21 cellular contexts compared by ENCODE assay signal in the genomic region with DNA sequence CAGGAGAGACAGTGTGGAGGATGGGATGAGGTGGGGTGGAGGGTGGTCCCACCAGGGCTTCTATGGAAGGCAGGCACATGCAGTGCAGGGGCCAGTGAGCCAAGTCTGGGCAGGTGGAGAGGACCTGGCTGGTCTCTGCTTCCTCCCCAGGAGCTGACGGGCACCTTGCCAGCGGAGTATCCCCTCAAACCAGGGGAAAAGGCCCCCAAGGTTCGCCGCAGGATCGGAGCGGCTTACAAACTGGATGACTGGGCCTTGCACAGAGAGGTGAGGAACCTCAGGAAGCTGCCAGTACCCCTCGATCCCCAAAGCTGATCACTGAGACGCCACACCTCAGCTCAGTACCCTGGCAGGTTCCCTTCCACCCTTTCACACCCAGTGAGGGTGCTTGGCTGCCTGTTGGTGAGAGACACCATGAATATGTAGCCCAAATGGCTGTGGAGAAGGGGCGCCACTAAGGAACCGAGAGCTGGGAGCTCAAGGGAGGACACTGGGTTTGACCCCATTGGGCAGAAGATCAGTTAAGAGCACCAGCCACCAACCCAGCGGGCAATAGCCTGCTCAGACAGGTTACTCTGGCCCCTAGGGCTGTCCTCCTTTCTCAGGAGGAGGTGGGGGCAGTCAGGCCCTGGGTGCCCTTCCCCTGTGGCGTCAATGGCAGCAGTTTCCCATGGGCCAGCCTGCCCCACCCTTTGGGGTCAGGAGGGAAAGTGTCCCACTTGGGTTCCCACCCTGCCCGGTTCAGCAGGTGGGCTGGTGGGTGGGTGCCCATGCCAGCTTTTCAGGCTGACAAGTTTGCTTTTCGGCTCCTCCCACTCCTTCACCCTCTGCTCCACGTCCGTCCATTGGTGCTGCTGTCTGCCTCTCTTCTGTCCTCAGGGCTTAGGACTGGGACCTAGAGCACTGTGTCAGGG. TPM values are rescaled to one million over a fixed set of nuclear protein-coding genes. Genes with fewer than 3 reads are reported as not detected.
"Had no signal": no experiment of that assay in that cellular context is flagged by ENCODE, and none has a peak within 500 bp of the region (broad histone marks: within the 10 kb centered on the region; RNA-seq: fewer than 3 reads in every experiment).

No MANE protein-coding gene starts in this region.

- H3K4me3 Mint-ChIP-seq: naive thymus-derived CD8-positive, alpha-beta T cell; T-helper 2 cell treated with Interferon-gamma antibody and Interleukin-4, amounts not matched to agents 5 μg/mL and 100 μg/mL, for 36 hours had no signal

- ATAC-seq: activated CD4-positive, CD25-positive, alpha-beta regulatory T cell treated with anti-CD3 and anti-CD28 coated beads, Interleukin-2, amount 50 U/mL, for 24 hours; naive thymus-derived CD8-positive, alpha-beta T cell; stimulated activated naive CD8-positive, alpha-beta T cell treated with anti-CD3 and anti-CD28 coated beads, Interleukin-15, Interleukin-2, amounts not matched to agents 100 U/mL and 50 U/mL, for 24 hours; upper lobe of right lung had no signal

- H3K4me3 ChIP-seq: adrenal gland, cardiac muscle cell, colonic mucosa, esophagus squamous epithelium, left ventricle myocardium inferior, skin epidermis, upper lobe of right lung had no signal

- H3K36me3 ChIP-seq: adrenal gland, cardiac muscle cell, left ventricle myocardium inferior, upper lobe of right lung had no signal

- H3K27ac Mint-ChIP-seq: T-helper 2 cell treated with Interferon-gamma antibody and Interleukin-4, amounts not matched to agents 5 μg/mL and 100 μg/mL, for 36 hours had no signal

- H3K4me1 ChIP-seq: adrenal gland, left ventricle myocardium inferior, upper lobe of right lung had no signal

- H3K27me3 ChIP-seq: adrenal gland, cardiac muscle cell, colonic mucosa, esophagus squamous epithelium, upper lobe of right lung had no signal

- H3K36me3 Mint-ChIP-seq: naive thymus-derived CD8-positive, alpha-beta T cell had no signal

- DNase-seq: activated CD4-positive, alpha-beta T cell treated with anti-CD3 and anti-CD28 coated beads, Interleukin-2, amount 50 U/mL, for 1 hour; activated naive CD4-positive, alpha-beta T cell treated with anti-CD3 and anti-CD28 coated beads, Interleukin-2, amount 50 U/mL, for 16 hours; adrenal gland; colonic mucosa; esophagus squamous epithelium; hypothalamus; left ventricle myocardium inferior; mesenchymal stem cell; naive thymus-derived CD8-positive, alpha-beta T cell; stimulated activated CD4-positive, alpha-beta T cell treated with anti-CD3 and anti-CD28 coated beads, Interleukin-4, amount 100 ng/mL, for 4 hours; stimulated activated CD8-positive, alpha-beta memory T cell treated with anti-CD3 and anti-CD28 coated beads, Interleukin-4, amount 100 ng/mL, for 48 hours; stimulated activated naive CD8-positive, alpha-beta T cell treated with anti-CD3 and anti-CD28 coated beads, Interleukin-15, Interleukin-2, amounts not matched to agents 100 U/mL and 50 U/mL, for 24 hours; upper lobe of right lung had no signal

- H3K9me3 ChIP-seq: adrenal gland, colonic mucosa, esophagus squamous epithelium, left ventricle myocardium inferior, upper lobe of right lung had no signal

- H3K9me3 Mint-ChIP-seq: naive thymus-derived CD8-positive, alpha-beta T cell; T-helper 2 cell treated with Interferon-gamma antibody and Interleukin-4, amounts not matched to agents 5 μg/mL and 100 μg/mL, for 36 hours had no signal

- H3K27ac ChIP-seq: adrenal gland, cardiac muscle cell, colonic mucosa, left ventricle myocardium inferior, upper lobe of right lung had no signal

RNA-seq across cellular contexts. Expression of a gene that starts 5.5 kb away (rescaled TPM):
- total RNA-seq: fibroblast of villous mesenchyme; naive thymus-derived CD8-positive, alpha-beta T cell had no signal
- polyA plus RNA-seq: endothelial cell of umbilical vein; naive thymus-derived CD8-positive, alpha-beta T cell had no signal

RNA-seq across cellular contexts. Expression of a gene that starts 27.4 kb away (rescaled TPM):
- total RNA-seq: activated CD8-positive, alpha-beta memory T cell treated with anti-CD3 and anti-CD28 coated beads for 36 hours; endothelial cell of umbilical vein; fibroblast of villous mesenchyme; kidney epithelial cell; left ventricle myocardium inferior; naive thymus-derived CD8-positive, alpha-beta T cell had no signal
- polyA plus RNA-seq: adrenal gland, cardiac muscle cell, endothelial cell of umbilical vein had no signal
